1 cellular context compared by ENCODE assay signal in the genomic region with DNA sequence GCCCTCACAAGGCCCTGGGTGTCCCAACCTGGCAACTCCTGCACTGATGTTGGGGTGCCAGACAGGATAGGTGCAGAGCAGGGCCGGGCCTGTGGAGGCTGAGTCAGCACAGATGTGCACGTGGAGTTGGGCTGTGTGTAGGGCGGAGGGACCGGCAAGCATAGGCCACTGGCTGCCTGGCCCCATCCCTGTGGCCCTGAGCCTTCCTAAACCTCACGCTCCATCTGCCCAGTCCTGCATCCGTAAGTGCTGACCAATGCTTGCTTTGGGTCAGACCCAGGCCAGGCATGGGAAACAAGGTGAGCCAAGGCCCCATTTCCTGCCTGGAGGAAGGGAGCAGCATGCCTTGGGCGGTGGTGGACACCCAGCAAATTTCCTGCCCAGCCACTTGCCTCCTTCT.
TF ChIP-seq lines count a peak whose summit lies in the region.

No MANE protein-coding gene starts in this region.

TF ChIP-seq in WTC11, 78 proteins besides CTCF, POLR2A, EP300 and RAD21 (continued from another document):
- TF ChIP-seq, protein P1, sequence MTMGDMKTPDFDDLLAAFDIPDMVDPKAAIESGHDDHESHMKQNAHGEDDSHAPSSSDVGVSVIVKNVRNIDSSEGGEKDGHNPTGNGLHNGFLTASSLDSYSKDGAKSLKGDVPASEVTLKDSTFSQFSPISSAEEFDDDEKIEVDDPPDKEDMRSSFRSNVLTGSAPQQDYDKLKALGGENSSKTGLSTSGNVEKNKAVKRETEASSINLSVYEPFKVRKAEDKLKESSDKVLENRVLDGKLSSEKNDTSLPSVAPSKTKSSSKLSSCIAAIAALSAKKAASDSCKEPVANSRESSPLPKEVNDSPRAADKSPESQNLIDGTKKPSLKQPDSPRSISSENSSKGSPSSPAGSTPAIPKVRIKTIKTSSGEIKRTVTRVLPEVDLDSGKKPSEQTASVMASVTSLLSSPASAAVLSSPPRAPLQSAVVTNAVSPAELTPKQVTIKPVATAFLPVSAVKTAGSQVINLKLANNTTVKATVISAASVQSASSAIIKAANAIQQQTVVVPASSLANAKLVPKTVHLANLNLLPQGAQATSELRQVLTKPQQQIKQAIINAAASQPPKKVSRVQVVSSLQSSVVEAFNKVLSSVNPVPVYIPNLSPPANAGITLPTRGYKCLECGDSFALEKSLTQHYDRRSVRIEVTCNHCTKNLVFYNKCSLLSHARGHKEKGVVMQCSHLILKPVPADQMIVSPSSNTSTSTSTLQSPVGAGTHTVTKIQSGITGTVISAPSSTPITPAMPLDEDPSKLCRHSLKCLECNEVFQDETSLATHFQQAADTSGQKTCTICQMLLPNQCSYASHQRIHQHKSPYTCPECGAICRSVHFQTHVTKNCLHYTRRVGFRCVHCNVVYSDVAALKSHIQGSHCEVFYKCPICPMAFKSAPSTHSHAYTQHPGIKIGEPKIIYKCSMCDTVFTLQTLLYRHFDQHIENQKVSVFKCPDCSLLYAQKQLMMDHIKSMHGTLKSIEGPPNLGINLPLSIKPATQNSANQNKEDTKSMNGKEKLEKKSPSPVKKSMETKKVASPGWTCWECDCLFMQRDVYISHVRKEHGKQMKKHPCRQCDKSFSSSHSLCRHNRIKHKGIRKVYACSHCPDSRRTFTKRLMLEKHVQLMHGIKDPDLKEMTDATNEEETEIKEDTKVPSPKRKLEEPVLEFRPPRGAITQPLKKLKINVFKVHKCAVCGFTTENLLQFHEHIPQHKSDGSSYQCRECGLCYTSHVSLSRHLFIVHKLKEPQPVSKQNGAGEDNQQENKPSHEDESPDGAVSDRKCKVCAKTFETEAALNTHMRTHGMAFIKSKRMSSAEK (CRISPR knock-in tag; IDR thresholded peaks at IDR 0.05; ENCODE audit: borderline replicate concordance): no peak
- TF ChIP-seq ZNF396 (CRISPR knock-in tag; IDR thresholded peaks at IDR 0.05; ENCODE audit: borderline replicate concordance) (no peak), NR2C2 (CRISPR knock-in tag; IDR thresholded peaks at IDR 0.05) (no peak), MXD4 (CRISPR knock-in tag; IDR thresholded peaks at IDR 0.05; ENCODE audit: borderline replicate concordance) (no peak), EMX1 (CRISPR knock-in tag; IDR thresholded peaks at IDR 0.05) (no peak), ZNF219 (CRISPR knock-in tag; IDR thresholded peaks at IDR 0.05; ENCODE audit: borderline replicate concordance) (no peak), ZNF671 (CRISPR knock-in tag; IDR thresholded peaks at IDR 0.05) (no peak), SMAD4 (CRISPR knock-in tag; IDR thresholded peaks at IDR 0.05) (no peak), NFATC4 (CRISPR knock-in tag; IDR thresholded peaks at IDR 0.05) (no peak)
- TF ChIP-seq, protein P2, sequence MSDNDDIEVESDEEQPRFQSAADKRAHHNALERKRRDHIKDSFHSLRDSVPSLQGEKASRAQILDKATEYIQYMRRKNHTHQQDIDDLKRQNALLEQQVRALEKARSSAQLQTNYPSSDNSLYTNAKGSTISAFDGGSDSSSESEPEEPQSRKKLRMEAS (CRISPR knock-in tag; IDR thresholded peaks at IDR 0.05): no peak
- TF ChIP-seq, protein P3, sequence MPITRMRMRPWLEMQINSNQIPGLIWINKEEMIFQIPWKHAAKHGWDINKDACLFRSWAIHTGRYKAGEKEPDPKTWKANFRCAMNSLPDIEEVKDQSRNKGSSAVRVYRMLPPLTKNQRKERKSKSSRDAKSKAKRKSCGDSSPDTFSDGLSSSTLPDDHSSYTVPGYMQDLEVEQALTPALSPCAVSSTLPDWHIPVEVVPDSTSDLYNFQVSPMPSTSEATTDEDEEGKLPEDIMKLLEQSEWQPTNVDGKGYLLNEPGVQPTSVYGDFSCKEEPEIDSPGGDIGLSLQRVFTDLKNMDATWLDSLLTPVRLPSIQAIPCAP (CRISPR knock-in tag; IDR thresholded peaks at IDR 0.05): no peak
- TF ChIP-seq, protein P4, sequence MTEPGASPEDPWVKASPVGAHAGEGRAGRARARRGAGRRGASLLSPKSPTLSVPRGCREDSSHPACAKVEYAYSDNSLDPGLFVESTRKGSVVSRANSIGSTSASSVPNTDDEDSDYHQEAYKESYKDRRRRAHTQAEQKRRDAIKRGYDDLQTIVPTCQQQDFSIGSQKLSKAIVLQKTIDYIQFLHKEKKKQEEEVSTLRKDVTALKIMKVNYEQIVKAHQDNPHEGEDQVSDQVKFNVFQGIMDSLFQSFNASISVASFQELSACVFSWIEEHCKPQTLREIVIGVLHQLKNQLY (CRISPR knock-in tag; IDR thresholded peaks at IDR 0.05): no peak
- TF ChIP-seq, protein P5, sequence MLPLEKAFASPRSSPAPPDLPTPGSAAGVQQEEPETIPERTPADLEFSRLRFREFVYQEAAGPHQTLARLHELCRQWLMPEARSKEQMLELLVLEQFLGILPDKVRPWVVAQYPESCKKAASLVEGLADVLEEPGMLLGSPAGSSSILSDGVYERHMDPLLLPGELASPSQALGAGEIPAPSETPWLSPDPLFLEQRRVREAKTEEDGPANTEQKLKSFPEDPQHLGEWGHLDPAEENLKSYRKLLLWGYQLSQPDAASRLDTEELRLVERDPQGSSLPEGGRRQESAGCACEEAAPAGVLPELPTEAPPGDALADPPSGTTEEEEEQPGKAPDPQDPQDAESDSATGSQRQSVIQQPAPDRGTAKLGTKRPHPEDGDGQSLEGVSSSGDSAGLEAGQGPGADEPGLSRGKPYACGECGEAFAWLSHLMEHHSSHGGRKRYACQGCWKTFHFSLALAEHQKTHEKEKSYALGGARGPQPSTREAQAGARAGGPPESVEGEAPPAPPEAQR (CRISPR knock-in tag; IDR thresholded peaks at IDR 0.05): no peak
